ENCODE assay signal across 13 cellular contexts in the genomic region with DNA sequence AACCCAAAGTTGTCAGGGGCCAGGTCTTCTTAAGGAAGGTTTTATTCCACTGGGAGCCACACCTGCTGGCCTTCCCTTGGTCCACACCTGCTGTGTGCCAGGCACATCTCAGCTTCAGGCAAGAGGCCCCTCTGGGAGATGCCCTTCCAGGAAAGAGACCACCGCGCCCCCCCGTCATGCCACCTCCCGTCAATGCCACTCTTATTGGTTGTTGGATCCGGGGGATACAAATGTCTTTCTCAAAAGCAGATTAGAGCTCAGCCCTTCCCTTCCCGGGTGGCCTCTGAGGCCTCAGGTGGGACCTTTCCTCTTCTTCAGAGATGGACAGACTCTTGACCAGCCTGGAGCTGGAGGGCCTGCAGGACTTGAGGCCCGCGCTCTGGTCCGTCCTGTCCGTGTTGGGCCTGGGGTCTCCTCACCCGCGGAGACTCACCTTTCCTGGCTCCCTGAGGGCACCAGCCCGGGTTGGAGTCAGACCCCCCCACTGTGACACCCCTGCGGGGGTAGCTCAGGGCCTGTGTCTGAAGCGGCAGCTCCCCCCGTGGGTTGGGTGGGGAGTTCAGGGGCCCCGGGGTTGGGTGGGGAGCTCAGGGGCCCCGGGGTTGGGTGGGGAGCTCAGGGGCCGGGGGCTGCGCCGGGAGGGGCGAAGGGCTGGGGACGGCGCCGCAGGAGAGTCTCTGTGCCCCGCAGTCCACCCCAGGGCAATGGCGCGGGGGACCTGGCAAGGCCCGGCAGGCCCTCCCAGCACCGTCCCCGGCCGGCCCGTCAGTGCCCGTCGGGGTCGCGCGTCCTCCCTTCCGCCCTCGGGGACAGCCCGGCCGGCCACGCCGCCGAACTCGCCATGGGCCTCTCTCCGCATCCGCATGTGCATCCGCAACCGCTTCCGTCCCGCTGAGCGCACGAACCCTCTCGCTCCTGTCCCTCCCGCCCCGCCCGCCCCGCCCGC. TPM values are rescaled to one million over a fixed set of nuclear protein-coding genes. Genes with fewer than 3 reads are reported as not detected.
A peak's percentile ranks its signal among the peaks of the same experiment; 100 is the strongest.
DNase-seq lines count a peak whose midpoint lies in the region; ATAC-seq lines count a peak whose summit lies in the region.
"Had no signal": no experiment of that assay in that cellular context is flagged by ENCODE, and none has a peak within 500 bp of the region (broad histone marks: within the 10 kb centered on the region; RNA-seq: fewer than 3 reads in every experiment).

No MANE protein-coding gene starts in this region.

- no peaks in the 10 kb centered on the region for H3K36me3 ChIP-seq in HUES64 (ENCODE audit: insufficient read depth, low read length)

- peak overlapping the region; percentile 59 for H3K4me3 Mint-ChIP-seq in activated naive CD8-positive, alpha-beta T cell treated with anti-CD3 and anti-CD28 coated beads, Interleukin-2, amount 10 ng/mL, durations not matched to agents 7 days and 5 days
- peak overlapping the region; percentile 58 for H3K4me3 Mint-ChIP-seq in natural killer cell treated with Interleukin-12 subunit alpha and Interleukin-12 subunit beta and Interleukin-15 and Interleukin-18, amount 100 ng/mL, for 72 hours
- H3K4me3 Mint-ChIP-seq: neural crest cell had no signal

- POLR2A ChIA-PET in activated naive CD8-positive, alpha-beta T cell treated with anti-CD3 and anti-CD28 coated beads, Interleukin-2, amount 10 ng/mL, durations not matched to agents 7 days and 5 days (lab: Charles Lee) = interaction anchor here (1.7 kb wide), 1 partner anchor 15 kb away, joined by 8 read pairs; no protein-coding TSS in a partner anchor

- no peaks in the 10 kb centered on the region for H3K9me3 ChIP-seq in HUES64 (ENCODE audit: insufficient read depth, low read depth, low read length)

- no peaks in the 10 kb centered on the region for H3K36me3 Mint-ChIP-seq in activated naive CD8-positive, alpha-beta T cell treated with anti-CD3 and anti-CD28 coated beads, Interleukin-2, amount 10 ng/mL, durations not matched to agents 7 days and 5 days
- H3K36me3 Mint-ChIP-seq in natural killer cell treated with Interleukin-12 subunit alpha and Interleukin-12 subunit beta and Interleukin-15 and Interleukin-18, amount 100 ng/mL, for 72 hours = no peaks in the 10 kb centered on the region

- H3K4me3 ChIP-seq in HUES64 (ENCODE audit: low read length) = 0 out of 2 replicates have a peak overlapping the region, but pooled peaks have one; percentile 14
- H3K4me3 ChIP-seq: A549, smooth muscle cell had no signal

- no peaks in the 10 kb centered on the region for H3K9me3 Mint-ChIP-seq in activated naive CD8-positive, alpha-beta T cell treated with anti-CD3 and anti-CD28 coated beads, Interleukin-2, amount 10 ng/mL, durations not matched to agents 7 days and 5 days
- H3K9me3 Mint-ChIP-seq in natural killer cell treated with Interleukin-12 subunit alpha and Interleukin-12 subunit beta and Interleukin-15 and Interleukin-18, amount 100 ng/mL, for 72 hours = no peaks in the 10 kb centered on the region
- H3K9me3 Mint-ChIP-seq: neural crest cell had no signal

- ATAC-seq in activated naive CD8-positive, alpha-beta T cell treated with anti-CD3 and anti-CD28 coated beads, Interleukin-2, amount 10 ng/mL, durations not matched to agents 7 days and 5 days (ENCODE audit: low read depth) = peak; percentile 37
- ATAC-seq in natural killer cell treated with Interleukin-12 subunit alpha and Interleukin-12 subunit beta and Interleukin-15 and Interleukin-18, amount 100 ng/mL, for 72 hours = peak; percentile 71 to 76
- ATAC-seq: A549 had no signal

- H3K27me3 Mint-ChIP-seq in activated naive CD8-positive, alpha-beta T cell treated with anti-CD3 and anti-CD28 coated beads, Interleukin-2, amount 10 ng/mL, durations not matched to agents 7 days and 5 days = peaks cover 58% of the 10 kb centered on the region
- H3K27me3 Mint-ChIP-seq in natural killer cell treated with Interleukin-12 subunit alpha and Interleukin-12 subunit beta and Interleukin-15 and Interleukin-18, amount 100 ng/mL, for 72 hours = peaks cover 41% of the 10 kb centered on the region in 2 donors

- no peak overlapping the region for H3K27ac ChIP-seq in HUES64 (ENCODE audit: low read depth, low read length)
- H3K27ac ChIP-seq: A549 had no signal

- H3K27ac Mint-ChIP-seq in activated naive CD8-positive, alpha-beta T cell treated with anti-CD3 and anti-CD28 coated beads, Interleukin-2, amount 10 ng/mL, durations not matched to agents 7 days and 5 days = no peak overlapping the region
- H3K27ac Mint-ChIP-seq in natural killer cell treated with Interleukin-12 subunit alpha and Interleukin-12 subunit beta and Interleukin-15 and Interleukin-18, amount 100 ng/mL, for 72 hours = no peak overlapping the region

- H3K27me3 ChIP-seq in HUES64 (ENCODE audit: insufficient read depth, low read length) = peaks cover 83% of the 10 kb centered on the region

- H3K4me1 Mint-ChIP-seq in activated naive CD8-positive, alpha-beta T cell treated with anti-CD3 and anti-CD28 coated beads, Interleukin-2, amount 10 ng/mL, durations not matched to agents 7 days and 5 days = peaks cover 35% of the 10 kb centered on the region
- H3K4me1 Mint-ChIP-seq in natural killer cell treated with Interleukin-12 subunit alpha and Interleukin-12 subunit beta and Interleukin-15 and Interleukin-18, amount 100 ng/mL, for 72 hours (ENCODE audit: low read depth in 2 of 2) = peaks cover 19 to 26% of the 10 kb centered on the region in 2 donors

- H3K4me1 ChIP-seq in HUES64 (ENCODE audit: insufficient read depth, low read length) = peaks cover 3% of the 10 kb centered on the region

- H3K9ac ChIP-seq in HUES64 (ENCODE audit: low read depth, low read length) = no peak overlapping the region

- DNase-seq in activated CD4-positive, CD25-positive, alpha-beta regulatory T cell treated with anti-CD3 and anti-CD28 coated beads, Interleukin-2, amount 50 U/mL, for 72 hours = peak; percentile 47
- no peak for DNase-seq in activated CD4-positive, CD25-positive, alpha-beta regulatory T cell (lab: John Stamatoyannopoulos, UW)
- DNase-seq in activated naive CD8-positive, alpha-beta T cell treated with anti-CD3 and anti-CD28 coated beads, Interleukin-2, amount 10 ng/mL, durations not matched to agents 7 days and 5 days = peak; percentile 73
- DNase-seq in natural killer cell treated with Interleukin-12 subunit alpha and Interleukin-12 subunit beta and Interleukin-15 and Interleukin-18, amount 100 ng/mL, for 72 hours (ENCODE audit: low spot score) = no peak
- DNase-seq in SW 1271 (lab: John Stamatoyannopoulos, UW) (no peak), cerebellar cortex (ENCODE audit: low spot score) (no peak), NCI-H1436 (lab: John Stamatoyannopoulos, UW) (no peak)
- DNase-seq: activated effector memory CD4-positive, alpha-beta T cell treated with Interleukin-2 at 50 U/mL for 16 hours; islet precursor cell had no signal

- 37% methylated on average over 59 of the region's 60 CpGs for WGBS in HUES64

RNA-seq across cellular contexts. Expression of gene SLC9A3, which starts 3.7 kb away (rescaled TPM):
- polyA plus RNA-seq in HUES64 (2013, experiment 1 of 2) = 0.55 TPM
- polyA plus RNA-seq in HUES64 (2013, experiment 2 of 2) = 0.70 TPM
- total RNA-seq in activated naive CD8-positive, alpha-beta T cell treated with anti-CD3 and anti-CD28 coated beads, Interleukin-2, amount 10 ng/mL, durations not matched to agents 7 days and 5 days = 1 to 10 TPM; 2.0 to 2.3 TPM
- total RNA-seq in natural killer cell treated with Interleukin-12 subunit alpha and Interleukin-12 subunit beta and Interleukin-15 and Interleukin-18, amount 100 ng/mL, for 72 hours = 1 to 10 TPM in 1 of 2 donors, under 1 TPM in 1; 0.21 to 1.1 TPM

Comparison
In these comparisons a context has a peak if more than half of its experiments do, and no peak if none do; other contexts are left out.
1. DNase-seq: peak in activated CD4-positive, CD25-positive, alpha-beta regulatory T cell treated with anti-CD3 and anti-CD28 coated beads, Interleukin-2, amount 50 U/mL, for 72 hours (single experiment) and activated naive CD8-positive, alpha-beta T cell treated with anti-CD3 and anti-CD28 coated beads, Interleukin-2, amount 10 ng/mL, durations not matched to agents 7 days and 5 days (single experiment); none in activated CD4-positive, CD25-positive, alpha-beta regulatory T cell (0 of 4), natural killer cell treated with Interleukin-12 subunit alpha and Interleukin-12 subunit beta and Interleukin-15 and Interleukin-18, amount 100 ng/mL, for 72 hours (single experiment), SW 1271 (0 of 2), cerebellar cortex (single experiment) and NCI-H1436 (single experiment).